In the genomic region with DNA sequence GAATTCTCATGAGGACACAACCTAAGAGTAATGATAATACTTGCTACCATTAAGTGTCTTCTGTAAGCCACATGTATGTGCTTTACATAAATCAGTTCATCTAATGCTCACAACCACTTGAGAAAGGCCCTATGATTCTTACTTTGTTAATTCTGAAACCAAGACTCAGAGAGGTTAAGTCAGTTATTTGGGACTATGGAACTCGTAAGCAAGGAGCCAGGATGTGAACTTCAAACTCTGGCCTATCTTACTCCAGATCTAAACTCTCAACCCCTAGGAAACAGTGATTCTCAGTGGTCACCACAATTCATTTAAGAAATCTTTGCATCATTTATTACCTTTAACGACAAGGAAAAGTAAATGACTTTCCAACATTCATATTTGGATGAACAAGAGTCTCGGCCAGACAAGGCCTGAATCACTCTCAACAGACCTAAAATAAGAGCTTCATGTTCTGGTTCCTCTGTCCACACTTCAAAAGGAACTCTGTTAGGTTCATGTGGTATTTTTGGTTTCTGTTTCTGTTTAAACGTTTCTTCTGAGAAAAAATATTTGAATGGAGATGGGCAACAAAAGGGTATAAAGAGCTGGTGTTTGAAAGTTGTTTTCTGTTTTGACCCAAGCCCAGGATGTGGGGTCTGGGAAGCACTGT, we compare ENCODE assay signal across 12 cellular contexts.
DNase-seq lines count a peak whose midpoint lies in the region; ATAC-seq and TF ChIP-seq lines count a peak whose summit lies in the region.
"Had no signal": no experiment of that assay in that cellular context is flagged by ENCODE, and none has a peak within 500 bp of the region (broad histone marks: within the 10 kb centered on the region; RNA-seq: fewer than 3 reads in every experiment).

No MANE protein-coding gene starts in this region.

- peak overlapping the region; percentile 3 for H3K4me3 ChIP-seq in osteoblast (ENCODE audit: insufficient read depth, low read length)
- H3K4me3 ChIP-seq in tibial nerve: no peak overlapping the region

- no peak overlapping the region for H3K4me3 Mint-ChIP-seq in natural killer cell
- H3K4me3 Mint-ChIP-seq: activated T-cell treated with anti-CD3 and anti-CD28 coated beads, Interleukin-2, amount 50 U/mL, for 24 hours; T-cell had no signal

- peaks cover 44% of the 10 kb centered on the region for H3K4me1 ChIP-seq in osteoblast (ENCODE audit: insufficient read depth, low read length)
- peaks cover 0 to 70% (median 19%) of the 10 kb centered on the region in 4 donors for H3K4me1 ChIP-seq in tibial nerve

- peak overlapping the region; percentile 56 for H3K4me2 ChIP-seq in osteoblast (ENCODE audit: insufficient read depth, low read length)

- H4K20me1 ChIP-seq in osteoblast (ENCODE audit: insufficient read depth, low read length): no peaks in the 10 kb centered on the region

- H3K9me3 ChIP-seq in osteoblast (ENCODE audit: low read depth, low read length) (no peaks in the 10 kb centered on the region), tibial nerve (peaks cover 0 to 6% (median 0%) of the 10 kb centered on the region in 4 donors)

- H3K79me2 ChIP-seq in osteoblast (ENCODE audit: insufficient read depth, low read length): peaks cover 89% of the 10 kb centered on the region

- intact Hi-C loops in natural killer cell (cut with micrococcal nuclease): no loop called here

- H3K36me3 Mint-ChIP-seq in natural killer cell: no peaks in the 10 kb centered on the region
- H3K36me3 Mint-ChIP-seq: T-cell had no signal

- H2AFZ ChIP-seq in osteoblast (ENCODE audit: low read length): peak overlapping the region; percentile 33

- TF ChIP-seq CTCF in osteoblast (IDR thresholded peaks at IDR 0.05; ENCODE audit: extremely low read depth, low read depth, low read length) (no peak), natural killer cell (IDR thresholded peaks at IDR 0.05) (no peak), tibial nerve (IDR thresholded peaks at IDR 0.05) (no peak)

- TF ChIP-seq EP300 in tibial nerve (IDR thresholded peaks at IDR 0.05): no peak

- H3K4me1 Mint-ChIP-seq in natural killer cell: peaks cover 0 to 9% of the 10 kb centered on the region in 2 donors

- 40 to 41% methylated on average over 4 of the region's 4 CpGs for WGBS in tibial nerve, 2 donors

- no peaks in the 10 kb centered on the region for H3K27me3 Mint-ChIP-seq in natural killer cell (ENCODE audit: low read depth in 2 of 2)
- H3K27me3 Mint-ChIP-seq: activated T-cell treated with anti-CD3 and anti-CD28 coated beads, Interleukin-2, amount 50 U/mL, for 24 hours; T-cell had no signal

- H3K9me3 Mint-ChIP-seq in natural killer cell: peaks cover 2% of the 10 kb centered on the region in 2 donors
- H3K9me3 Mint-ChIP-seq: activated T-cell treated with anti-CD3 and anti-CD28 coated beads, Interleukin-2, amount 50 U/mL, for 24 hours had no signal

- no peak overlapping the region for H3K27ac Mint-ChIP-seq in natural killer cell
- H3K27ac Mint-ChIP-seq: activated T-cell treated with anti-CD3 and anti-CD28 coated beads, Interleukin-2, amount 50 U/mL, for 24 hours; T-cell had no signal

- DNase-seq in osteoblast (ENCODE audit: insufficient read length, low spot score, missing footprints) (no peak), superior temporal gyrus (ENCODE audit: extremely low spot score) (no peak), NCI-H2227 (lab: John Stamatoyannopoulos, UW; ENCODE audit: unreplicated experiment) (no peak), natural killer cell (no peak), tibial nerve (ENCODE audit: low spot score in 2 of 2) (no peak)
- DNase-seq: activated T-cell treated with anti-CD3 and anti-CD28 coated beads, Interleukin-2, amount 50 U/mL, for 24 hours; effector CD8-positive, alpha-beta T cell; NCI-H2029 treated with DMSO at 0.1 percent for 48 hours; T-cell had no signal

- TF ChIP-seq POLR2A in tibial nerve (IDR thresholded peaks at IDR 0.05): no peak

- H3K27me3 ChIP-seq in osteoblast (ENCODE audit: insufficient read depth, low read length) (no peaks in the 10 kb centered on the region), tibial nerve (no peaks in the 10 kb centered on the region)

- peak overlapping the region; percentile 25 for H3K27ac ChIP-seq in osteoblast (ENCODE audit: low read depth, low read length)
- peak overlapping the region in 2 of 4 donors; percentile 77 to 82 for H3K27ac ChIP-seq in tibial nerve

- H3K36me3 ChIP-seq in osteoblast (ENCODE audit: insufficient read depth, low read length) (peaks cover 16% of the 10 kb centered on the region), tibial nerve (peaks cover 0 to 14% (median 0%) of the 10 kb centered on the region in 3 donors)

- ATAC-seq in GM18861 (IDR thresholded peaks at IDR 0.05; ENCODE audit: unreplicated experiment) (peak; percentile 72), GM21786 (IDR thresholded peaks at IDR 0.05; ENCODE audit: unreplicated experiment) (peak; percentile 62), HG03520 (IDR thresholded peaks at IDR 0.05; ENCODE audit: unreplicated experiment) (peak; percentile 82), natural killer cell (no peak)
- ATAC-seq: T-cell had no signal

Comparison
In these comparisons a context has a peak if more than half of its experiments do, and no peak if none do; other contexts are left out.
1. ATAC-seq: peak in GM18861 (single experiment), GM21786 (single experiment) and HG03520 (single experiment); none in natural killer cell (0 of 3).